17 cellular contexts compared by ENCODE assay signal in genomic region chr3:125403789-125404188, GRCh38. TPM values are rescaled to one million over a fixed set of nuclear protein-coding genes. Genes with fewer than 3 reads are reported as not detected.
A peak's percentile ranks its signal among the peaks of the same experiment; 100 is the strongest.
DNase-seq lines count a peak whose midpoint lies in the region; ATAC-seq and TF ChIP-seq lines count a peak whose summit lies in the region.
"Had no signal": no experiment of that assay in that cellular context is flagged by ENCODE, and none has a peak within 500 bp of the region (broad histone marks: within the 10 kb centered on the region; RNA-seq: fewer than 3 reads in every experiment).

No MANE protein-coding gene starts in this region.

- H2AFZ ChIP-seq in SK-N-SH (ENCODE audit: low read depth), result no peak overlapping the region

- H3K4me2 ChIP-seq in SK-N-SH, result no peak overlapping the region

- TF ChIP-seq CTCF in SK-N-SH (IDR thresholded peaks at IDR 0.05), result peak; percentile 40
- TF ChIP-seq CTCF in foreskin keratinocyte (conservative IDR thresholded peaks at IDR 0.05), result peak; percentile 19
- TF ChIP-seq CTCF in coronary artery (IDR thresholded peaks at IDR 0.05), result no peak

- no peaks in the 10 kb centered on the region for H4K20me1 ChIP-seq in SK-N-SH (ENCODE audit: insufficient read depth)

- TF ChIP-seq RAD21 in SK-N-SH (IDR thresholded peaks at IDR 0.05; ENCODE audit: low read length), result no peak

- H3K9ac ChIP-seq in SK-N-SH, result no peak overlapping the region

- H3K27ac ChIP-seq in SK-N-SH (ENCODE audit: low read depth in 2 of 2, low read length in 1 of 2), result no peak overlapping the region
- H3K27ac ChIP-seq in foreskin keratinocyte, result no peak overlapping the region
- no peak overlapping the region for H3K27ac ChIP-seq in coronary artery
- H3K27ac ChIP-seq: body of pancreas had no signal

- 86% methylated on average over 2 of the region's 2 CpGs for WGBS in SK-N-SH (ENCODE audit: low lambda C conversion rate)

- no peak for TF ChIP-seq EP300 in SK-N-SH (IDR thresholded peaks at IDR 0.05; ENCODE audit: borderline replicate concordance in 1 of 2, low read depth in 1 of 2, low read length in 1 of 2)

- no peaks in the 10 kb centered on the region for H3K79me2 ChIP-seq in SK-N-SH (ENCODE audit: insufficient read depth)

- CTCF ChIA-PET in SK-N-SH (lab: Yijun Ruan, JAX), result interaction anchor here (0.6 to 1.2 kb wide), 2 partner anchors 181 to 409 kb away, joined by 3 to 4 read pairs; no protein-coding TSS in a partner anchor

- POLR2A ChIA-PET in SK-N-SH (lab: Yijun Ruan, JAX), result no interaction called here

- peak; percentile 67 for DNase-seq in AG08395 (ENCODE audit: low spot score)
- DNase-seq in HT1080 (ENCODE audit: low read depth), result peak; percentile 42
- no peak for DNase-seq in SK-N-SH
- DNase-seq in foreskin keratinocyte, result no peak
- no peak for DNase-seq in coronary artery (ENCODE audit: low spot score)
- DNase-seq in NCI-H524 (lab: John Stamatoyannopoulos, UW), result no peak
- DNase-seq: activated CD8-positive, alpha-beta T cell treated with anti-CD3 and anti-CD28 coated beads for 36 hours; activated effector memory CD4-positive, alpha-beta T cell treated with Interleukin-2 at 50 U/mL for 16 hours; body of pancreas; DMS79 treated with DMSO at 0.1 percent for 48 hours; effector memory CD8-positive, alpha-beta T cell; stimulated activated CD4-positive, alpha-beta T cell treated with anti-CD3 and anti-CD28 coated beads, Interleukin-4, amount 100 ng/mL, for 1 hour; T-helper 9 cell had no signal

- H3K27me3 ChIP-seq in SK-N-SH (ENCODE audit: insufficient read depth) (no peaks in the 10 kb centered on the region), foreskin keratinocyte (peaks cover 6% of the 10 kb centered on the region)
- H3K27me3 ChIP-seq: body of pancreas had no signal

- H3F3A ChIP-seq in SK-N-SH (replicated peaks; ENCODE audit: insufficient read depth), result peaks cover 5% of the 10 kb centered on the region

- no peaks in the 10 kb centered on the region for H3K36me3 ChIP-seq in SK-N-SH (replicated peaks in 1 of 2; ENCODE audit: control insufficient read depth in 1 of 2, insufficient read depth in 2 of 2, low read length in 1 of 2)

- H3K4me3 ChIP-seq in SK-N-SH (ENCODE audit: low read depth in 2 of 2, low read length in 1 of 2) (no peak overlapping the region), coronary artery (no peak overlapping the region)
- H3K4me3 ChIP-seq: body of pancreas had no signal

- H3K4me1 ChIP-seq in SK-N-SH (ENCODE audit: control insufficient read depth in 1 of 2, insufficient read depth in 2 of 2, low read depth in 1 of 2, low read length in 1 of 2) (no peaks in the 10 kb centered on the region), foreskin keratinocyte (no peaks in the 10 kb centered on the region)
- H3K4me1 ChIP-seq: body of pancreas had no signal

- no peaks in the 10 kb centered on the region for H3K9me3 ChIP-seq in SK-N-SH
- H3K9me3 ChIP-seq: body of pancreas had no signal

- ATAC-seq in foreskin keratinocyte (no peak), GM19324 (IDR thresholded peaks at IDR 0.05; ENCODE audit: low FRiP score, unreplicated experiment) (no peak), HG03432 (IDR thresholded peaks at IDR 0.05; ENCODE audit: unreplicated experiment) (no peak)
- ATAC-seq: activated CD8-positive, alpha-beta T cell treated with anti-CD3 and anti-CD28 coated beads for 36 hours; body of pancreas; effector memory CD8-positive, alpha-beta T cell; left lobe of liver; stimulated activated effector memory CD8-positive, alpha-beta T cell treated with anti-CD3 and anti-CD28 coated beads, Interleukin-12 subunit alpha, Interleukin-12 subunit beta, amount 100 ng/mL, for 72 hours had no signal

- no peaks in the 10 kb centered on the region for H3K9me2 ChIP-seq in SK-N-SH

TF ChIP-seq in SK-N-SH, 30 proteins besides CTCF, POLR2A, EP300 and RAD21:
- TF ChIP-seq, protein P1, sequence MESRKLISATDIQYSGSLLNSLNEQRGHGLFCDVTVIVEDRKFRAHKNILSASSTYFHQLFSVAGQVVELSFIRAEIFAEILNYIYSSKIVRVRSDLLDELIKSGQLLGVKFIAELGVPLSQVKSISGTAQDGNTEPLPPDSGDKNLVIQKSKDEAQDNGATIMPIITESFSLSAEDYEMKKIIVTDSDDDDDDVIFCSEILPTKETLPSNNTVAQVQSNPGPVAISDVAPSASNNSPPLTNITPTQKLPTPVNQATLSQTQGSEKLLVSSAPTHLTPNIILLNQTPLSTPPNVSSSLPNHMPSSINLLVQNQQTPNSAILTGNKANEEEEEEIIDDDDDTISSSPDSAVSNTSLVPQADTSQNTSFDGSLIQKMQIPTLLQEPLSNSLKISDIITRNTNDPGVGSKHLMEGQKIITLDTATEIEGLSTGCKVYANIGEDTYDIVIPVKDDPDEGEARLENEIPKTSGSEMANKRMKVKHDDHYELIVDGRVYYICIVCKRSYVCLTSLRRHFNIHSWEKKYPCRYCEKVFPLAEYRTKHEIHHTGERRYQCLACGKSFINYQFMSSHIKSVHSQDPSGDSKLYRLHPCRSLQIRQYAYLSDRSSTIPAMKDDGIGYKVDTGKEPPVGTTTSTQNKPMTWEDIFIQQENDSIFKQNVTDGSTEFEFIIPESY (IDR thresholded peaks at IDR 0.05; ENCODE audit: borderline replicate concordance, low read depth), result no peak
- TF ChIP-seq USF2 (IDR thresholded peaks at IDR 0.05; ENCODE audit: borderline replicate concordance, low read depth, low read length) (no peak), TAF1 (IDR thresholded peaks at IDR 0.05; ENCODE audit: borderline replicate concordance, low read depth, low read length) (no peak)

RNA-seq across cellular contexts. Expression of gene ZNF148, which starts 28.7 kb away (rescaled TPM):
- total RNA-seq in HT1080 (2014; rRNA removed; shearing (Covaris generic)), result 30.8 and 31.0 TPM in 2 replicates
- 13.9 and 17.2 TPM in 2 replicates for polyA plus RNA-seq in HT1080 (2015; cell fraction: cytosol; rRNA removed)
- 23.2 and 24.6 TPM in 2 replicates for polyA plus RNA-seq in HT1080 (2015; cell fraction: nucleus; rRNA removed)
- polyA plus RNA-seq in SK-N-SH (2012; rRNA removed) (5.1 and 7.1 TPM in 2 replicates), foreskin keratinocyte (2.4 and 3.1 TPM in 2 replicates)
- polyA plus RNA-seq in SK-N-SH (2012; cell fraction: cytosol; rRNA removed), result 6.7 and 7.7 TPM in 2 replicates
- 5.3 and 9.7 TPM in 2 replicates for polyA plus RNA-seq in SK-N-SH (2012; cell fraction: nucleus; rRNA removed)
- 23.1 and 23.5 TPM in 2 replicates for total RNA-seq in foreskin keratinocyte

Comparison
In these comparisons a context has a peak if more than half of its experiments do, and no peak if none do; other contexts are left out.
1. DNase-seq: peak in AG08395 (single experiment) and HT1080 (single experiment); none in SK-N-SH (single experiment), foreskin keratinocyte (0 of 2), coronary artery (single experiment) and NCI-H524 (0 of 2).